Comparison of ENCODE assay signal across 24 cellular contexts in genomic region chr11:35752115-35752514, GRCh38.
DNase-seq lines count a peak whose midpoint lies in the region; FAIRE-seq and TF ChIP-seq lines count a peak whose summit lies in the region.
"Had no signal": no experiment of that assay in that cellular context is flagged by ENCODE, and none has a peak within 500 bp of the region (broad histone marks: within the 10 kb centered on the region; RNA-seq: fewer than 3 reads in every experiment).

No MANE protein-coding gene starts in this region.

- CTCF ChIA-PET in Calu3 (lab: Charles Lee): interaction anchor here (0.7 kb wide), 1 partner anchor 11 kb away, joined by 3 read pairs; no protein-coding TSS in a partner anchor
- CTCF ChIA-PET in mammary epithelial cell (lab: Charles Lee; ENCODE audit: low non-redundant PET): no interaction called here
- CTCF ChIA-PET in activated CD4-positive, alpha-beta memory T cell treated with anti-CD3 and anti-CD28 coated beads for 36 hours (lab: Charles Lee): no interaction called here

- H3K36me3 ChIP-seq in mammary epithelial cell (ENCODE audit: insufficient read depth, low read length) (no peaks in the 10 kb centered on the region), keratinocyte (ENCODE audit: control insufficient read depth in 2 of 2, extremely low read depth in 1 of 2, insufficient read depth in 2 of 2, low read length in 2 of 2) (no peaks in the 10 kb centered on the region)
- H3K36me3 ChIP-seq: neural progenitor cell, thoracic aorta had no signal

- H2AFZ ChIP-seq in mammary epithelial cell (ENCODE audit: low read depth, low read length) (no peak overlapping the region), keratinocyte (ENCODE audit: control insufficient read depth, low read length) (no peak overlapping the region)
- H2AFZ ChIP-seq: neural progenitor cell had no signal

- peaks cover 5% of the 10 kb centered on the region for H3K36me3 Mint-ChIP-seq in Calu3 (ENCODE audit: insufficient read depth, unreplicated experiment)
- peaks cover 19% of the 10 kb centered on the region for H3K36me3 Mint-ChIP-seq in activated CD4-positive, alpha-beta memory T cell treated with anti-CD3 and anti-CD28 coated beads for 36 hours
- H3K36me3 Mint-ChIP-seq in activated T-helper 2 cell treated with anti-CD3 and anti-CD28 coated beads, Interferon-gamma antibody, Interleukin-2, Interleukin-4, amounts not matched to agents 10 μg/mL and 5 μg/mL and 100 μg/mL, durations not matched to agents 14 hours and 24 hours and 36 hours (ENCODE audit: low read depth): no peaks in the 10 kb centered on the region

- POLR2A ChIA-PET in activated CD4-positive, alpha-beta memory T cell treated with anti-CD3 and anti-CD28 coated beads for 36 hours (lab: Charles Lee): no interaction called here

- no peak for DNase-seq in Calu3
- peak; percentile 55 for DNase-seq in HT1080 (ENCODE audit: low read depth)
- no peak for DNase-seq in mammary epithelial cell
- no peak for DNase-seq in keratinocyte (ENCODE audit: low read depth, low spot score)
- no peak for DNase-seq in activated CD4-positive, alpha-beta memory T cell treated with anti-CD3 and anti-CD28 coated beads for 36 hours
- DNase-seq in nucleus accumbens (lab: John Stamatoyannopoulos, UW): no peak
- no peak for DNase-seq in NCI-H1694 treated with DMSO at 0.1 percent for 48 hours (lab: John Stamatoyannopoulos, UW)
- no peak for DNase-seq in activated T-helper 2 cell treated with anti-CD3 and anti-CD28 coated beads, Interferon-gamma antibody, Interleukin-2, Interleukin-4, amounts not matched to agents 10 μg/mL and 5 μg/mL and 100 μg/mL, durations not matched to agents 14 hours and 24 hours and 36 hours (ENCODE audit: low spot score)
- DNase-seq: activated CD4-positive, alpha-beta T cell treated with anti-CD3 and anti-CD28 coated beads, Interleukin-2, amount 10 ng/mL, durations not matched to agents 7 days and 5 days; activated CD8-positive, alpha-beta memory T cell treated with anti-CD3 and anti-CD28 coated beads, Interleukin-2, amount 50 U/mL, for 4 hours; activated effector memory CD4-positive, alpha-beta T cell treated with Interleukin-2 at 50 U/mL for 16 hours; activated naive CD8-positive, alpha-beta T cell treated with anti-CD3 and anti-CD28 coated beads, Interleukin-2, amount 10 ng/mL, durations not matched to agents 7 days and 5 days; effector memory CD8-positive, alpha-beta T cell; GF-D8; left ventricle myocardium superior; NCI-H1092; NCI-H2029 treated with DMSO at 0.1 percent for 48 hours; NCI-H446; NK-92 treated with Interleukin-12 subunit alpha and Interleukin-12 subunit beta, amount 100 ng/mL, for 24 hours; small intestine had no signal

- peak overlapping the region; percentile 15 for H3K4me3 Mint-ChIP-seq in Calu3 (ENCODE audit: low read depth, unreplicated experiment)
- no peak overlapping the region for H3K4me3 Mint-ChIP-seq in activated CD4-positive, alpha-beta memory T cell treated with anti-CD3 and anti-CD28 coated beads for 36 hours
- H3K4me3 Mint-ChIP-seq in activated T-helper 2 cell treated with anti-CD3 and anti-CD28 coated beads, Interferon-gamma antibody, Interleukin-2, Interleukin-4, amounts not matched to agents 10 μg/mL and 5 μg/mL and 100 μg/mL, durations not matched to agents 14 hours and 24 hours and 36 hours (ENCODE audit: low read depth): no peak overlapping the region
- H3K4me3 Mint-ChIP-seq: activated CD4-positive, alpha-beta T cell treated with anti-CD3 and anti-CD28 coated beads, Interleukin-2, amount 10 ng/mL, durations not matched to agents 7 days and 5 days; activated naive CD8-positive, alpha-beta T cell treated with anti-CD3 and anti-CD28 coated beads, Interleukin-2, amount 10 ng/mL, durations not matched to agents 7 days and 5 days; effector memory CD8-positive, alpha-beta T cell; neural progenitor cell; stimulated activated memory B cell treated with anti-CD40 and anti-IgM and Interleukin-4, amounts not matched to agents 10 μg/mL and 1 μg/mL and 100 μg/mL, for 72 hours had no signal

- TF ChIP-seq CTCF in Calu3 (IDR thresholded peaks at IDR 0.05; ENCODE audit: unreplicated experiment) (no peak), mammary epithelial cell (conservative IDR thresholded peaks at IDR 0.05 in 1 of 2, IDR thresholded peaks at IDR 0.05 in 1 of 2; ENCODE audit: extremely low read depth in 1 of 2, insufficient read depth in 1 of 2, low read depth in 1 of 2, low read length in 2 of 2) (no peak), keratinocyte (optimal IDR thresholded peaks at IDR 0.05 in 1 of 3, IDR thresholded peaks at IDR 0.05 in 1 of 3, conservative IDR thresholded peaks at IDR 0.05 in 1 of 3; ENCODE audit: extremely low read depth in 1 of 3, insufficient read depth in 2 of 3, low read length in 3 of 3) (no peak)

- H3K9ac ChIP-seq in mammary epithelial cell (ENCODE audit: insufficient read depth, low read length) (no peak overlapping the region), keratinocyte (ENCODE audit: control insufficient read depth, extremely low read depth, insufficient read depth, low read length) (no peak overlapping the region)
- H3K9ac ChIP-seq: neural progenitor cell had no signal

- no peaks in the 10 kb centered on the region for H3K27me3 Mint-ChIP-seq in Calu3 (ENCODE audit: unreplicated experiment)
- H3K27me3 Mint-ChIP-seq in activated CD4-positive, alpha-beta memory T cell treated with anti-CD3 and anti-CD28 coated beads for 36 hours: no peaks in the 10 kb centered on the region
- no peaks in the 10 kb centered on the region for H3K27me3 Mint-ChIP-seq in activated T-helper 2 cell treated with anti-CD3 and anti-CD28 coated beads, Interferon-gamma antibody, Interleukin-2, Interleukin-4, amounts not matched to agents 10 μg/mL and 5 μg/mL and 100 μg/mL, durations not matched to agents 14 hours and 24 hours and 36 hours (ENCODE audit: low read depth)
- H3K27me3 Mint-ChIP-seq: activated CD4-positive, alpha-beta T cell treated with anti-CD3 and anti-CD28 coated beads, Interleukin-2, amount 10 ng/mL, durations not matched to agents 7 days and 5 days; activated naive CD8-positive, alpha-beta T cell treated with anti-CD3 and anti-CD28 coated beads, Interleukin-2, amount 10 ng/mL, durations not matched to agents 7 days and 5 days; effector memory CD8-positive, alpha-beta T cell; stimulated activated memory B cell treated with anti-CD40 and anti-IgM and Interleukin-4, amounts not matched to agents 10 μg/mL and 1 μg/mL and 100 μg/mL, for 72 hours had no signal

- peaks cover 4% of the 10 kb centered on the region for H3K9me1 ChIP-seq in keratinocyte (ENCODE audit: control insufficient read depth, extremely low read depth, insufficient read depth, low read length)

- H3K4me1 Mint-ChIP-seq in Calu3 (ENCODE audit: low read depth, unreplicated experiment): peaks cover 58% of the 10 kb centered on the region
- no peaks in the 10 kb centered on the region for H3K4me1 Mint-ChIP-seq in activated CD4-positive, alpha-beta memory T cell treated with anti-CD3 and anti-CD28 coated beads for 36 hours (ENCODE audit: low read depth)
- no peaks in the 10 kb centered on the region for H3K4me1 Mint-ChIP-seq in activated T-helper 2 cell treated with anti-CD3 and anti-CD28 coated beads, Interferon-gamma antibody, Interleukin-2, Interleukin-4, amounts not matched to agents 10 μg/mL and 5 μg/mL and 100 μg/mL, durations not matched to agents 14 hours and 24 hours and 36 hours (ENCODE audit: low read depth)
- H3K4me1 Mint-ChIP-seq: activated CD4-positive, alpha-beta T cell treated with anti-CD3 and anti-CD28 coated beads, Interleukin-2, amount 10 ng/mL, durations not matched to agents 7 days and 5 days; activated naive CD8-positive, alpha-beta T cell treated with anti-CD3 and anti-CD28 coated beads, Interleukin-2, amount 10 ng/mL, durations not matched to agents 7 days and 5 days had no signal

- no peaks in the 10 kb centered on the region for H3K9me3 Mint-ChIP-seq in Calu3 (ENCODE audit: low read depth, unreplicated experiment)
- H3K9me3 Mint-ChIP-seq in activated CD4-positive, alpha-beta memory T cell treated with anti-CD3 and anti-CD28 coated beads for 36 hours: peaks cover 9% of the 10 kb centered on the region
- peaks cover 4% of the 10 kb centered on the region for H3K9me3 Mint-ChIP-seq in activated T-helper 2 cell treated with anti-CD3 and anti-CD28 coated beads, Interferon-gamma antibody, Interleukin-2, Interleukin-4, amounts not matched to agents 10 μg/mL and 5 μg/mL and 100 μg/mL, durations not matched to agents 14 hours and 24 hours and 36 hours
- H3K9me3 Mint-ChIP-seq: activated CD4-positive, alpha-beta T cell treated with anti-CD3 and anti-CD28 coated beads, Interleukin-2, amount 10 ng/mL, durations not matched to agents 7 days and 5 days; effector memory CD8-positive, alpha-beta T cell; stimulated activated memory B cell treated with anti-CD40 and anti-IgM and Interleukin-4, amounts not matched to agents 10 μg/mL and 1 μg/mL and 100 μg/mL, for 72 hours had no signal

- H3K4me2 ChIP-seq in mammary epithelial cell (ENCODE audit: insufficient read depth, low read depth, low read length): peak overlapping the region; percentile 50
- H3K4me2 ChIP-seq in keratinocyte (ENCODE audit: control insufficient read depth, extremely low read depth, insufficient read depth, low read depth, low read length): peak overlapping the region; percentile 70
- H3K4me2 ChIP-seq: neural progenitor cell had no signal

- peaks cover 2% of the 10 kb centered on the region for H3K79me2 ChIP-seq in mammary epithelial cell (ENCODE audit: insufficient read depth, low read length)
- H3K79me2 ChIP-seq in keratinocyte (ENCODE audit: control insufficient read depth, insufficient read depth, low read length): peaks cover 2% of the 10 kb centered on the region

- BruUV-seq in Calu3 (replicated peaks; lab: Mats Ljungman, UMichigan) (no TSS peak), mammary epithelial cell (replicated peaks; lab: Mats Ljungman, UMichigan) (no TSS peak)

- H4K20me1 ChIP-seq in mammary epithelial cell (ENCODE audit: insufficient read depth, low read length) (no peaks in the 10 kb centered on the region), keratinocyte (ENCODE audit: control insufficient read depth, extremely low read depth, insufficient read depth, low read length) (no peaks in the 10 kb centered on the region)

- peak overlapping the region; percentile 55 for H3K27ac Mint-ChIP-seq in Calu3 (ENCODE audit: unreplicated experiment)
- no peak overlapping the region for H3K27ac Mint-ChIP-seq in activated CD4-positive, alpha-beta memory T cell treated with anti-CD3 and anti-CD28 coated beads for 36 hours
- H3K27ac Mint-ChIP-seq in activated T-helper 2 cell treated with anti-CD3 and anti-CD28 coated beads, Interferon-gamma antibody, Interleukin-2, Interleukin-4, amounts not matched to agents 10 μg/mL and 5 μg/mL and 100 μg/mL, durations not matched to agents 14 hours and 24 hours and 36 hours: no peak overlapping the region
- H3K27ac Mint-ChIP-seq: activated CD4-positive, alpha-beta T cell treated with anti-CD3 and anti-CD28 coated beads, Interleukin-2, amount 10 ng/mL, durations not matched to agents 7 days and 5 days; activated naive CD8-positive, alpha-beta T cell treated with anti-CD3 and anti-CD28 coated beads, Interleukin-2, amount 10 ng/mL, durations not matched to agents 7 days and 5 days; effector memory CD8-positive, alpha-beta T cell; neural progenitor cell; stimulated activated memory B cell treated with anti-CD40 and anti-IgM and Interleukin-4, amounts not matched to agents 10 μg/mL and 1 μg/mL and 100 μg/mL, for 72 hours had no signal

- H3K27ac ChIP-seq in mammary epithelial cell (ENCODE audit: insufficient read depth, low read depth, low read length) (no peak overlapping the region), keratinocyte (ENCODE audit: control insufficient read depth, insufficient read depth, low read length) (peak overlapping the region; percentile 24)
- H3K27ac ChIP-seq: neural progenitor cell, thoracic aorta had no signal

- intact Hi-C loops in Calu3 (cut with micrococcal nuclease; ENCODE audit: unreplicated experiment) (no loop called here), mammary epithelial cell (cut with micrococcal nuclease) (no loop called here)
- intact Hi-C loops in activated CD4-positive, alpha-beta memory T cell treated with anti-CD3 and anti-CD28 coated beads for 36 hours (cut with micrococcal nuclease): no loop called here
- intact Hi-C loops in activated T-helper 2 cell treated with anti-CD3 and anti-CD28 coated beads, Interferon-gamma antibody, Interleukin-2, Interleukin-4, amounts not matched to agents 10 μg/mL and 5 μg/mL and 100 μg/mL, durations not matched to agents 14 hours and 24 hours and 36 hours (cut with micrococcal nuclease): no loop called here

- H3K9me3 ChIP-seq in mammary epithelial cell (replicated peaks; ENCODE audit: insufficient read depth, low read length) (no peaks in the 10 kb centered on the region), keratinocyte (ENCODE audit: control insufficient read depth, low read depth, low read length) (no peaks in the 10 kb centered on the region)
- H3K9me3 ChIP-seq: thoracic aorta had no signal

- 87% methylated on average over 3 of the region's 3 CpGs for WGBS in mammary epithelial cell (ENCODE audit: low coverage, missing lambda C conversion rate)

- in situ Hi-C loops in mammary epithelial cell (cut with MboI; ENCODE audit: low sequenced_read_pairs in 2 of 2): no loop called here

- H3K4me1 ChIP-seq in mammary epithelial cell (ENCODE audit: insufficient read depth, low read length) (peaks cover 21% of the 10 kb centered on the region), keratinocyte (ENCODE audit: control insufficient read depth, extremely low read depth, insufficient read depth, low read length) (peaks cover 22% of the 10 kb centered on the region)

- H3K4me3 ChIP-seq in mammary epithelial cell (replicated peaks in 1 of 3; ENCODE audit: insufficient read depth in 1 of 3, low read depth in 2 of 3, low read length in 3 of 3) (no peak overlapping the region), keratinocyte (ENCODE audit: control insufficient read depth in 2 of 3, extremely low read depth in 1 of 3, insufficient read depth in 2 of 3, low read depth in 1 of 3, low read length in 3 of 3) (peak overlapping the region in 1 of 3 experiments; percentile 15)
- H3K4me3 ChIP-seq: neural progenitor cell, thoracic aorta had no signal

- H3K27me3 ChIP-seq in mammary epithelial cell (ENCODE audit: insufficient read depth, low read length) (no peaks in the 10 kb centered on the region), keratinocyte (ENCODE audit: control insufficient read depth, extremely low read depth, insufficient read depth, low read length) (no peaks in the 10 kb centered on the region)
- H3K27me3 ChIP-seq: neural progenitor cell had no signal

- no peak for FAIRE-seq in keratinocyte (lab: Jason Lieb, UNC)
- FAIRE-seq: colon, small intestine had no signal

- dilution Hi-C loops in mammary epithelial cell (cut with HindIII; ENCODE audit: low sequenced_read_pairs): no loop called here
- dilution Hi-C loops in keratinocyte (cut with MboI; ENCODE audit: extremely low pct_ligation_motif_present, low sequenced_read_pairs): no loop called here
